In the genomic region with DNA sequence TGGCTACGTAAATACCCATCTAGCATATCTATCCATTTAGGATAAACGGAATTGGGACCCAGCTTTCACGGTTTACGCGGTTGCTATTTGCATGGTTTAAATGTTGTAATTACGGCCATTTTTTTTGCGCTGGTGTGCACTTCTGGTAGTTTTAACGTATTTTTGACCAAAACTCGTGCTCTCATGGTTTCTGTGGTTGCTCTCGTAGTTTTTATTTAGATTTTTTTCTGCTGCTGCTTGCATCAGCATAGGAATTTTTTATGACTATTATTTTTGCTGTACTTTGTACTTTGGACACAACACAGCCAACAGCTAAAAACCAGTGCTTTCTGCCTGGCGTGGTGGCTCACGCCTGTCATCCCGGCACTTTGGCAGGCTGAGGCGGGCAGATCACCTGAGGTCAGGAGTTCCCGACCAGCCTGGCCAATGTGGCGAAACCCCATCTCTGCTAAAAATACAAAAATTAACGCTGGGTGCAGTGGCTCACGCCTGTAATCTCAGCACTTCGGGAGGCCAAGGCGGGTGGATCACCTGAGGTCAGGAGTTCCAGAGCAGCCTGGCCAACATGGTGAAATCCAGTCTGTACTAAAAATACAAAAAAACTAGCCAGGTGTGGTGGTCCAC, we compare ENCODE assay signal across 12 cellular contexts. TPM values are rescaled to one million over a fixed set of nuclear protein-coding genes. Genes with fewer than 3 reads are reported as not detected.
A peak's percentile ranks its signal among the peaks of the same experiment; 100 is the strongest.
DNase-seq lines count a peak whose midpoint lies in the region; ATAC-seq and TF ChIP-seq lines count a peak whose summit lies in the region.
"Had no signal": no experiment of that assay in that cellular context is flagged by ENCODE, and none has a peak within 500 bp of the region (broad histone marks: within the 10 kb centered on the region; RNA-seq: fewer than 3 reads in every experiment).

No MANE protein-coding gene starts in this region.

- TF ChIP-seq CTCF in mucosa of descending colon (IDR thresholded peaks at IDR 0.05) (no peak), endothelial cell (IDR thresholded peaks at IDR 0.05; ENCODE audit: unreplicated experiment) (no peak)

- no peaks in the 10 kb centered on the region for H3K27me3 ChIP-seq in CD8-positive, alpha-beta memory T cell (ENCODE audit: insufficient read depth, low read length, poor library complexity, severe bottlenecking)

- POLR2A ChIA-PET in CD8-positive, alpha-beta memory T cell (lab: Charles Lee), result interaction anchor here (0.5 kb wide), 1 partner anchor 62 kb away, joined by 3 read pairs; no protein-coding TSS in a partner anchor

- peak overlapping the region in 6 of 7 donors; percentile 23 to 86 (median 78) for H3K4me3 Mint-ChIP-seq in CD8-positive, alpha-beta memory T cell
- H3K4me3 Mint-ChIP-seq in T-helper 17 cell (no peak overlapping the region), endothelial cell (ENCODE audit: unreplicated experiment) (no peak overlapping the region)

- peak in 1 of 5 donors; percentile 33 for DNase-seq in CD8-positive, alpha-beta memory T cell
- DNase-seq in T-helper 17 cell, result no peak
- DNase-seq in mucosa of descending colon, result peak; percentile 72 to 81 (median 80)
- DNase-seq in globus pallidus (ENCODE audit: low spot score), result no peak
- DNase-seq in HK-2 (ENCODE audit: unreplicated experiment), result no peak
- no peak for DNase-seq in GM19240 (ENCODE audit: insufficient read length, low spot score)
- DNase-seq in endothelial cell (ENCODE audit: low spot score), result no peak
- DNase-seq: activated CD4-positive, alpha-beta T cell treated with anti-CD3 and anti-CD28 coated beads, Interleukin-2, amount 50 U/mL, for 48 hours; hypothalamus had no signal

- no peak overlapping the region for H3K27ac ChIP-seq in CD8-positive, alpha-beta memory T cell (ENCODE audit: low read depth, low read length)
- H3K27ac ChIP-seq: skin epidermis had no signal

- intact Hi-C loops in mucosa of descending colon (cut with DNase I, micrococcal nuclease), result no loop called here

- H3K27ac Mint-ChIP-seq in CD8-positive, alpha-beta memory T cell, result peak overlapping the region in 2 of 8 donors; percentile 70 to 81
- H3K27ac Mint-ChIP-seq in T-helper 17 cell (no peak overlapping the region), endothelial cell (ENCODE audit: unreplicated experiment) (no peak overlapping the region)

- CTCF ChIA-PET in CD8-positive, alpha-beta memory T cell (lab: Charles Lee), result interaction anchor here (1.1 to 5.3 kb wide), 2 partner anchors 121 to 159 kb away, joined by 3 to 35 read pairs; a partner anchor contains a TSS

- H3K36me3 Mint-ChIP-seq in CD8-positive, alpha-beta memory T cell, result no peaks in the 10 kb centered on the region
- H3K36me3 Mint-ChIP-seq in T-helper 17 cell (ENCODE audit: low read depth), result peaks cover 2% of the 10 kb centered on the region
- H3K36me3 Mint-ChIP-seq in endothelial cell (ENCODE audit: low read depth, unreplicated experiment), result no peaks in the 10 kb centered on the region

- ATAC-seq in HG03565 (IDR thresholded peaks at IDR 0.05; ENCODE audit: unreplicated experiment) (peak; percentile 41), T-helper 17 cell (peak; percentile 25), mucosa of descending colon (peak; percentile 90)

- H3K36me3 ChIP-seq in CD8-positive, alpha-beta memory T cell (ENCODE audit: insufficient read depth, low read length), result no peaks in the 10 kb centered on the region
- no peaks in the 10 kb centered on the region for H3K36me3 ChIP-seq in mucosa of descending colon (ENCODE audit: low read depth)

- H3K4me3 ChIP-seq in CD8-positive, alpha-beta memory T cell (ENCODE audit: low read length), result no peak overlapping the region
- H3K4me3 ChIP-seq in mucosa of descending colon, result no peak overlapping the region
- H3K4me3 ChIP-seq: skin epidermis had no signal

- H3K9me3 ChIP-seq in CD8-positive, alpha-beta memory T cell (ENCODE audit: low read length), result no peaks in the 10 kb centered on the region
- H3K9me3 ChIP-seq in T-helper 17 cell (ENCODE audit: control insufficient read depth, low read length, poor library complexity, severe bottlenecking) (no peaks in the 10 kb centered on the region), mucosa of descending colon (no peaks in the 10 kb centered on the region)

- no peaks in the 10 kb centered on the region for H3K4me1 ChIP-seq in CD8-positive, alpha-beta memory T cell (ENCODE audit: insufficient read depth, low read length)
- peaks cover 13% of the 10 kb centered on the region for H3K4me1 ChIP-seq in mucosa of descending colon (ENCODE audit: low read depth)

- no peaks in the 10 kb centered on the region for H3K9me3 Mint-ChIP-seq in CD8-positive, alpha-beta memory T cell
- H3K9me3 Mint-ChIP-seq in endothelial cell (ENCODE audit: unreplicated experiment), result no peaks in the 10 kb centered on the region

- H3K4me1 Mint-ChIP-seq in CD8-positive, alpha-beta memory T cell, result peaks cover 4 to 15% (median 4%) of the 10 kb centered on the region in 3 donors
- H3K4me1 Mint-ChIP-seq in T-helper 17 cell, result peaks cover 2% of the 10 kb centered on the region
- no peaks in the 10 kb centered on the region for H3K4me1 Mint-ChIP-seq in endothelial cell (ENCODE audit: unreplicated experiment)

- H3K27me3 Mint-ChIP-seq in CD8-positive, alpha-beta memory T cell, result peaks cover 5 to 9% of the 10 kb centered on the region in 2 donors
- H3K27me3 Mint-ChIP-seq in T-helper 17 cell (peaks cover 14% of the 10 kb centered on the region), endothelial cell (ENCODE audit: unreplicated experiment) (peaks cover 3% of the 10 kb centered on the region)

RNA-seq across cellular contexts. Expression of a gene that starts 32.6 kb away (rescaled TPM):
- 100 to 1,000 TPM; 154 to 169 TPM for total RNA-seq in CD8-positive, alpha-beta memory T cell
- 71.0 TPM for polyA plus RNA-seq in CD8-positive, alpha-beta memory T cell
- total RNA-seq in T-helper 17 cell (10 to 100 TPM; 22.3 to 27.8 TPM), mucosa of descending colon (100 to 1,000 TPM in 2 of 3 donors, 10 to 100 TPM in 1; 75.4 to 130 (median 104) TPM), endothelial cell (ENCODE audit: unreplicated experiment) (117 TPM)

RNA-seq across cellular contexts. Expression of a gene that starts 34.7 kb away (rescaled TPM):
- total RNA-seq in CD8-positive, alpha-beta memory T cell, result not detected
- not detected for polyA plus RNA-seq in CD8-positive, alpha-beta memory T cell
- total RNA-seq in T-helper 17 cell (not detected), mucosa of descending colon (under 1 TPM in 2 of 3 donors, not detected in 1; 0.17 to 0.41 TPM), endothelial cell (ENCODE audit: unreplicated experiment) (not detected)
- total RNA-seq: SK-MEL-5 had no signal

Comparison
In these comparisons a context has a peak if more than half of its experiments do, and no peak if none do; other contexts are left out.
1. DNase-seq: peak in mucosa of descending colon (3 of 3); none in T-helper 17 cell (0 of 3), globus pallidus (single experiment), HK-2 (single experiment), GM19240 (single experiment) and endothelial cell (single experiment).
2. H3K4me3 Mint-ChIP-seq: peak in CD8-positive, alpha-beta memory T cell (6 of 7); none in T-helper 17 cell (single experiment) and endothelial cell (single experiment).
3. ATAC-seq: peak in every context shown above with its lines; median percentile 90 in mucosa of descending colon; 41 in HG03565; 25 in T-helper 17 cell.